ENCODE assay signal across 21 cellular contexts in the genomic region with DNA sequence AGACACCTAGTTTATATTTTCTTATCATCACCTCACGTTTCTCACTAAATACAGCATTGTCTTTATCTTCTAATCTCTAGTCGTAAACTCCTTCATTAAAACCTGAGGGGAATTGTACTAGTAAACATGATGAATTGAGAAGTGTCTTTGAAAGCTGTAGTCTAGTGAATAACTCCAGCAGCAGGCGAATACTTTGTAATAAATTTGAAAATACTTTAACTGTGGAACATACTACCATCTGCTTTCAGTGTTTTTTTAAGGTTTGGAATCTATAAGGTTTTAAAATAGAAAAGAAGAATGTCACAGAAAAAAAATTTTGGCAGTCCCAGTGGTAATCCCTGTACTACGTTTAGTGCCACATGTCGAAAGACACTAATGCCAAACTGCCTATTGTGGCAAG.
A peak's percentile ranks its signal among the peaks of the same experiment; 100 is the strongest.
DNase-seq lines count a peak whose midpoint lies in the region; ATAC-seq and FAIRE-seq lines count a peak whose summit lies in the region.
"Had no signal": no experiment of that assay in that cellular context is flagged by ENCODE, and none has a peak within 500 bp of the region (broad histone marks: within the 10 kb centered on the region; RNA-seq: fewer than 3 reads in every experiment).

No MANE protein-coding gene starts in this region.

- no peak overlapping the region for H3K4me3 ChIP-seq in ACC112 (ENCODE audit: low read depth, low read length)
- H3K4me3 ChIP-seq: BLaER1, GM23248 had no signal

- H3K4me1 ChIP-seq in ACC112 (ENCODE audit: control insufficient read depth, insufficient read depth, low read length, unreplicated experiment): no peaks in the 10 kb centered on the region
- H3K4me1 ChIP-seq: BLaER1, Caco-2 had no signal

- no peaks in the 10 kb centered on the region for H3K36me3 ChIP-seq in ACC112 (ENCODE audit: insufficient read depth, low read length)
- H3K36me3 ChIP-seq: BLaER1 had no signal

- DNase-seq in NCI-H446 treated with DMSO at 0.1 percent for 48 hours (lab: John Stamatoyannopoulos, UW) (peak; percentile 17), superior temporal gyrus (ENCODE audit: extremely low spot score) (peak; percentile 58), NCI-H2171 (lab: John Stamatoyannopoulos, UW) (no peak)
- DNase-seq: 8988T; Caco-2; CD4-positive, CD25-positive, alpha-beta regulatory T cell; CD8-positive, alpha-beta T cell; DMS79; EL; GM23248; H7; HCEC 1CT; HFFc6 had no signal

- H3K79me2 ChIP-seq in ACC112 (ENCODE audit: control insufficient read depth, insufficient read depth, low read length, unreplicated experiment): no peaks in the 10 kb centered on the region

- FAIRE-seq in G401.6 (lab: Jason Lieb, UNC): peak; percentile 100
- FAIRE-seq: GM12892, H1 had no signal

- peak overlapping the region; percentile 33 for H2AFZ ChIP-seq in ACC112 (ENCODE audit: low read length, unreplicated experiment)
- H2AFZ ChIP-seq: GM23248 had no signal

- ATAC-seq in GM19035 (IDR thresholded peaks at IDR 0.05; ENCODE audit: unreplicated experiment) (no peak), HG02623 (IDR thresholded peaks at IDR 0.05; ENCODE audit: unreplicated experiment) (no peak)
- ATAC-seq: CD8-positive, alpha-beta T cell had no signal

- H3K27ac ChIP-seq in ACC112 (ENCODE audit: low read depth, low read length): no peak overlapping the region
- H3K27ac ChIP-seq: BLaER1, C4-2B, GM23248 had no signal

- H3K27me3 ChIP-seq in ACC112 (ENCODE audit: insufficient read depth, low read length): no peaks in the 10 kb centered on the region
- H3K27me3 ChIP-seq: BLaER1 had no signal
